Comparison of ENCODE assay signal across 2 cellular contexts in the genomic region with DNA sequence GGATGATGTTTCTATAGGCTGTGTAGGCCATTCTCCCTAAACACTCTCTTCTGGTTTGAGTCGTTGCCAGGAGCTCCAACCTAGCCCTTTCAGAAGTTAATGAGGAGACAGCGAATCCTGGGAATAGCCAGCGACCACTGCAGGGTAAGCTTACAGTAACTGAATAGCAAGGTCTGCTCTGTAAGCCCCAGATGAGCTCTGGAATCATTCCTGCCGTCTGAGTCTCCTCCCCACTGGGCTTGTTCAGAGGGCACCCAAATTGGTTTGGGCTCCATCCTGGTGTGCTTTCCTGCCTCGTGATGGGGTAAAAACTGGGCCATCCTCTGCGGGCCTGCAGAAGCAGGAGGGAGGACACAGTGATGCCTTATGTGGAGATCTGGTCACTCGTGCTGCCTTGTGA.
TF ChIP-seq lines count a peak whose summit lies in the region.

No MANE protein-coding gene starts in this region.

TF ChIP-seq in IMR-90, 13 proteins besides CTCF, POLR2A, EP300 and RAD21:
- TF ChIP-seq NFE2L2 (IDR thresholded peaks at IDR 0.05; ENCODE audit: low read depth, low read length) (no peak), MAFK (IDR thresholded peaks at IDR 0.05; ENCODE audit: low read depth, low read length) (no peak), MAZ (IDR thresholded peaks at IDR 0.05; ENCODE audit: borderline replicate concordance, low read depth, low read length) (no peak), FOS (IDR thresholded peaks at IDR 0.05; ENCODE audit: low read depth, low read length) (no peak), CHD1 (IDR thresholded peaks at IDR 0.05; ENCODE audit: low read depth, low read length) (no peak), SMC3 (IDR thresholded peaks at IDR 0.05; ENCODE audit: low read depth, low read length) (no peak), MXI1 (IDR thresholded peaks at IDR 0.05; ENCODE audit: borderline replicate concordance, low read depth, low read length) (no peak), RFX5 (IDR thresholded peaks at IDR 0.05; ENCODE audit: low read depth, low read length) (no peak), CEBPB (IDR thresholded peaks at IDR 0.05; ENCODE audit: low read depth, low read length) (no peak), RCOR1 (IDR thresholded peaks at IDR 0.05; ENCODE audit: insufficient replicate concordance, low read length) (no peak), BHLHE40 (IDR thresholded peaks at IDR 0.05; ENCODE audit: low read depth, low read length) (no peak)
- TF ChIP-seq, protein P1, sequence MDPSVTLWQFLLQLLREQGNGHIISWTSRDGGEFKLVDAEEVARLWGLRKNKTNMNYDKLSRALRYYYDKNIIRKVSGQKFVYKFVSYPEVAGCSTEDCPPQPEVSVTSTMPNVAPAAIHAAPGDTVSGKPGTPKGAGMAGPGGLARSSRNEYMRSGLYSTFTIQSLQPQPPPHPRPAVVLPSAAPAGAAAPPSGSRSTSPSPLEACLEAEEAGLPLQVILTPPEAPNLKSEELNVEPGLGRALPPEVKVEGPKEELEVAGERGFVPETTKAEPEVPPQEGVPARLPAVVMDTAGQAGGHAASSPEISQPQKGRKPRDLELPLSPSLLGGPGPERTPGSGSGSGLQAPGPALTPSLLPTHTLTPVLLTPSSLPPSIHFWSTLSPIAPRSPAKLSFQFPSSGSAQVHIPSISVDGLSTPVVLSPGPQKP (IDR thresholded peaks at IDR 0.05; ENCODE audit: borderline replicate concordance, low read depth, low read length): no peak
- TF ChIP-seq, protein P2, sequence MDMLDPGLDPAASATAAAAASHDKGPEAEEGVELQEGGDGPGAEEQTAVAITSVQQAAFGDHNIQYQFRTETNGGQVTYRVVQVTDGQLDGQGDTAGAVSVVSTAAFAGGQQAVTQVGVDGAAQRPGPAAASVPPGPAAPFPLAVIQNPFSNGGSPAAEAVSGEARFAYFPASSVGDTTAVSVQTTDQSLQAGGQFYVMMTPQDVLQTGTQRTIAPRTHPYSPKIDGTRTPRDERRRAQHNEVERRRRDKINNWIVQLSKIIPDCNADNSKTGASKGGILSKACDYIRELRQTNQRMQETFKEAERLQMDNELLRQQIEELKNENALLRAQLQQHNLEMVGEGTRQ (IDR thresholded peaks at IDR 0.05; ENCODE audit: low read depth, low read length): no peak

TF ChIP-seq in H1, 55 proteins besides CTCF, POLR2A, EP300 and RAD21:
- TF ChIP-seq TBP (IDR thresholded peaks at IDR 0.05; ENCODE audit: low read depth, low read length): no peak
- TF ChIP-seq JUN (IDR thresholded peaks at IDR 0.05; ENCODE audit: low read depth, low read length): no peak
- no peak for TF ChIP-seq POU5F1 (IDR thresholded peaks at IDR 0.05; ENCODE audit: low read depth, low read length)
- TF ChIP-seq CTBP2 (IDR thresholded peaks at IDR 0.05; ENCODE audit: borderline replicate concordance, insufficient read depth, insufficient read length, low read length): no peak
- TF ChIP-seq CREB1 (IDR thresholded peaks at IDR 0.05): no peak
- no peak for TF ChIP-seq HDAC6 (IDR thresholded peaks at IDR 0.05; ENCODE audit: low read depth, low read length)
- TF ChIP-seq SAP30 (IDR thresholded peaks at IDR 0.05; ENCODE audit: insufficient read depth, insufficient replicate concordance, low read length): no peak
- TF ChIP-seq ASH2L (IDR thresholded peaks at IDR 0.05; ENCODE audit: low read length): no peak
- no peak for TF ChIP-seq CHD7 (IDR thresholded peaks at IDR 0.05; ENCODE audit: insufficient replicate concordance, low read length)
- no peak for TF ChIP-seq SP1 (IDR thresholded peaks at IDR 0.05; ENCODE audit: low read depth, low read length)
- no peak for TF ChIP-seq RXRA (IDR thresholded peaks at IDR 0.05; ENCODE audit: insufficient read depth, low read depth, low read length)
- TF ChIP-seq NRF1 (IDR thresholded peaks at IDR 0.05; ENCODE audit: low read depth, low read length): no peak
- TF ChIP-seq, protein P3, sequence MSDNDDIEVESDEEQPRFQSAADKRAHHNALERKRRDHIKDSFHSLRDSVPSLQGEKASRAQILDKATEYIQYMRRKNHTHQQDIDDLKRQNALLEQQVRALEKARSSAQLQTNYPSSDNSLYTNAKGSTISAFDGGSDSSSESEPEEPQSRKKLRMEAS (IDR thresholded peaks at IDR 0.05): no peak
- no peak for TF ChIP-seq SP4 (IDR thresholded peaks at IDR 0.05; ENCODE audit: low read length)
- no peak for TF ChIP-seq NANOG (IDR thresholded peaks at IDR 0.05; ENCODE audit: insufficient read depth, low read depth, low read length, poor library complexity, severe bottlenecking)
- TF ChIP-seq TAF1 (IDR thresholded peaks at IDR 0.05; ENCODE audit: low read depth, low read length): no peak
- no peak for TF ChIP-seq RNF2 (IDR thresholded peaks at IDR 0.05; ENCODE audit: borderline replicate concordance, low read depth, low read length, missing control alignments, poor library complexity, severe bottlenecking)
- TF ChIP-seq POLR2AphosphoS5 (IDR thresholded peaks at IDR 0.05; ENCODE audit: low read depth, low read length): no peak
- TF ChIP-seq KDM5A (IDR thresholded peaks at IDR 0.05; ENCODE audit: low read length): no peak
